Comparison of ENCODE assay signal across 31 cellular contexts in the genomic region with DNA sequence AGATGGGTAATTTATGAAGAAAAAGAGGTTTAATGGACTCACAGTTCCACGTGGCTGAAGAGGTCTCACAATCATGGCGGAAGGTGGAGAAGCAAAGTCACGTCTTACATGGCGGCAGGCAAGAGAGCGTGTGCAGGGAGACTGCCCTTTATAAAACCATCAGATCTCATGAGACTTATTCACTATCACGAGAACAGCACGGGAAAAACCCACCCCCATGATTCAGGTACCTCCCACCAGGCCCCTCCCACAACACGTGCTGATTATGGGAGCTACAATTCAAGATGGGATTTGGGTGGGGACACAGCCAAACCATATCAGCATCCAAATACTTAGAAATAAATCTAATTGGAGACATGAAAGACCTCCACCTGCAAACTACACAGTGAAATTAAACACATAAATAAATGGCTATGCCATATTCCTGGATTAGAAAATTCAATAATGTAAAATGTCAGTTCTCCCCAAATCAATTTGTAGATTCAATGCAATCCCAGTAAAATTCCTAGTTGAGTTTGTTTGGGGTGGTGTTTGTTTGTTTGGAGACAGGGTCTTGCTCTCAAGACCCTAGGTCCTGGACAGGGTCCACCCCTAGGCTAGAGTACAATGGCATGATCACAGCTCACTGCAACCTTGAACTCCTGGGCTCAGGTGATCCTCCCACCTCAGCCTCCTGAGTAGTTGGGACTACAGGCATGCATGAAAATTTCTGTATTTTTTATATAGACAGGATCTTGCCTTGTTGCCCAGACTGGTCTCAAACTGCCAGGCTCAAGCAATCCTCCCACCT.
"Had no signal": no experiment of that assay in that cellular context is flagged by ENCODE, and none has a peak within 500 bp of the region (broad histone marks: within the 10 kb centered on the region; RNA-seq: fewer than 3 reads in every experiment).

No MANE protein-coding gene starts in this region.

- H3K4me3 ChIP-seq: adrenal gland, body of pancreas, breast epithelium, MG63, Peyer's patch, SJCRH30, SK-N-MC had no signal

- H3K36me3 ChIP-seq: adrenal gland, breast epithelium, MG63, Peyer's patch, SJCRH30, WERI-Rb-1 had no signal

- FAIRE-seq: astrocyte had no signal

- H3K36me3 Mint-ChIP-seq: activated naive CD4-positive, alpha-beta T cell treated with anti-CD3 and anti-CD28 coated beads, Interleukin-2, amount 50 U/mL, for 72 hours had no signal

- H3K27me3 ChIP-seq: adrenal gland, body of pancreas, MG63, SJCRH30 had no signal

- H3K4me1 ChIP-seq: adrenal gland, breast epithelium, Peyer's patch, SJCRH30 had no signal

- ATAC-seq: activated CD8-positive, alpha-beta T cell treated with anti-CD3 and anti-CD28 coated beads, Interleukin-2, amount 10 ng/mL, durations not matched to agents 7 days and 5 days; activated T-cell treated with anti-CD3 and anti-CD28 coated beads, Interleukin-2, amount 50 U/mL, for 4 hours; body of pancreas had no signal

- H3K27ac Mint-ChIP-seq: activated CD8-positive, alpha-beta T cell treated with anti-CD3 and anti-CD28 coated beads, Interleukin-2, amount 10 ng/mL, durations not matched to agents 7 days and 5 days; activated naive CD4-positive, alpha-beta T cell treated with anti-CD3 and anti-CD28 coated beads for 36 hours; activated T-helper 1 cell treated with anti-CD3 and anti-CD28 coated beads, Interleukin-12 subunit alpha, Interleukin-12 subunit beta, Interleukin-2, Interleukin-4 antibody, amounts not matched to agents 30 ng/mL and 10 ng/mL and 1 ng/mL, durations not matched to agents 14 hours and 24 hours and 36 hours had no signal

- H3K4me3 Mint-ChIP-seq: activated CD8-positive, alpha-beta T cell treated with anti-CD3 and anti-CD28 coated beads, Interleukin-2, amount 10 ng/mL, durations not matched to agents 7 days and 5 days; activated naive CD4-positive, alpha-beta T cell treated with anti-CD3 and anti-CD28 coated beads for 36 hours; activated T-cell treated with anti-CD3 and anti-CD28 coated beads, Interleukin-2, amount 50 U/mL, for 4 hours; activated T-helper 1 cell treated with anti-CD3 and anti-CD28 coated beads, Interleukin-12 subunit alpha, Interleukin-12 subunit beta, Interleukin-2, Interleukin-4 antibody, amounts not matched to agents 30 ng/mL and 10 ng/mL and 1 ng/mL, durations not matched to agents 14 hours and 24 hours and 36 hours had no signal

- DNase-seq: activated CD4-positive, alpha-beta T cell treated with anti-CD3 and anti-CD28 coated beads for 1 hour; activated CD4-positive, alpha-beta T cell treated with anti-CD3 and anti-CD28 coated beads for 48 hours; activated CD4-positive, alpha-beta T cell treated with anti-CD3 and anti-CD28 coated beads, Interleukin-2, amount 50 U/mL, for 4 hours; activated CD4-positive, CD25-positive, alpha-beta regulatory T cell; activated CD8-positive, alpha-beta T cell treated with anti-CD3 and anti-CD28 coated beads, Interleukin-2, amount 10 ng/mL, durations not matched to agents 7 days and 5 days; activated gamma-delta T cell treated with Interleukin-2 at 50 U/mL for 16 hours; activated naive CD4-positive, alpha-beta T cell treated with anti-CD3 and anti-CD28 coated beads for 36 hours; activated T-cell treated with anti-CD3 and anti-CD28 coated beads for 4 hours; activated T-cell treated with anti-CD3 and anti-CD28 coated beads, Interleukin-2, amount 50 U/mL, for 4 hours; Kasumi-1; KG1; MG63; NCI-H1048; NCI-H1105 treated with DMSO at 0.1 percent for 48 hours; NCI-H1436; NCI-H1694; NCI-H2029; NCI-H345; NCI-H524 treated with DMSO at 0.1 percent for 48 hours; SJCRH30; T1000; WERI-Rb-1 had no signal

- H3K9me3 Mint-ChIP-seq: activated naive CD4-positive, alpha-beta T cell treated with anti-CD3 and anti-CD28 coated beads for 36 hours; activated naive CD4-positive, alpha-beta T cell treated with anti-CD3 and anti-CD28 coated beads, Interleukin-2, amount 50 U/mL, for 72 hours; activated T-cell treated with anti-CD3 and anti-CD28 coated beads, Interleukin-2, amount 50 U/mL, for 4 hours; activated T-helper 1 cell treated with anti-CD3 and anti-CD28 coated beads, Interleukin-12 subunit alpha, Interleukin-12 subunit beta, Interleukin-2, Interleukin-4 antibody, amounts not matched to agents 30 ng/mL and 10 ng/mL and 1 ng/mL, durations not matched to agents 14 hours and 24 hours and 36 hours had no signal

- H3K9me3 ChIP-seq: adrenal gland, body of pancreas, breast epithelium, MG63, Peyer's patch, SJCRH30 had no signal

- H3K27ac ChIP-seq: adrenal gland, body of pancreas, breast epithelium, Peyer's patch, RWPE1, SJCRH30, SK-N-MC, WERI-Rb-1 had no signal
